In the genomic region with DNA sequence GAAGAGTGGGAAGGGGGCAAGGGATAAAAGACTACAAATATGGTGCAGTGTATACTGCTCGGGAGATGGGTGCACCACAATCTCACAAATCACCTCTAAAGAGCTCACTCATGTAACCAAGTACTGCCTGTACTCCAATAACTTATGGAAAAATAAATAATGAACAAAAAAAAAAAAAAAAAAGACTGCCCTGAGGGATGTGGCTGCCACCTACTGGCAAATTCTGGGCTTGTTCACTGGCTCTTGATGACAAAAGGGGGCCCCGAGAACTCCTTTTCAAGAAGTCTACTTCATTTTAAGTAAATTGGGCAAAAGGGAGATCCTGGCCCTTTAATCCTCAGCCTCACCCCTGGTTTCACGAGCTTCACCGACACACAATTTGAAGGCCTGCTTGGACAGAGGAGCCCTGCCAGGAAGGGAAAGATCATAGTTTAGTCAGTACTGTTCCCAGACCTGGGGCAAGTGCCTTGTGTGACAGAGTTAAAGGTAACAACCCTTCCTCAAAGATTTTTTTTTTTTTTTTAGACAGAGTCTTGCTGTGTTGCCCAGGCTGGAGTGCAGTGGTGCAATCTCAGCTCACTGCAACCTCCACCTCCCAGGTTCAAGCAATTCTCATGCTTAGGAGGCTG, we compare ENCODE assay signal across 8 cellular contexts. TPM values are rescaled to one million over a fixed set of nuclear protein-coding genes. Genes with fewer than 3 reads are reported as not detected.
DNase-seq lines count a peak whose midpoint lies in the region; ATAC-seq, FAIRE-seq and TF ChIP-seq lines count a peak whose summit lies in the region.

No MANE protein-coding gene starts in this region.

- intact Hi-C loops in HepG2 (cut with micrococcal nuclease; ENCODE audit: unreplicated experiment): no loop called here

- POLR2A ChIA-PET in HEK293T (lab: Yijun Ruan, JAX) (no interaction called here), HepG2 (lab: Yijun Ruan, JAX) (no interaction called here)
- POLR2A ChIA-PET in activated CD4-positive, alpha-beta memory T cell treated with anti-CD3 and anti-CD28 coated beads, Interleukin-2, amount 10 ng/mL, durations not matched to agents 7 days and 5 days (lab: Charles Lee): interaction anchor here (1.2 kb wide), 1 partner anchor 182 kb away, joined by 3 read pairs; the partner anchor contains the start of gene GLI1

- no peak for TF ChIP-seq RAD21 in HepG2 (CRISPR knock-in tag; IDR thresholded peaks at IDR 0.05)

- peak; percentile 25; the same call in 1 of the 3 replicates for ATAC-seq in HepG2
- no peak for ATAC-seq in HG03460 (IDR thresholded peaks at IDR 0.05; ENCODE audit: unreplicated experiment)
- no peak for ATAC-seq in HG03469 (IDR thresholded peaks at IDR 0.05; ENCODE audit: unreplicated experiment)

- H3K27me3 ChIP-seq in HepG2 (ENCODE audit: control insufficient read depth in 1 of 2, insufficient read depth in 2 of 2, low read length in 2 of 2): no peaks in the 10 kb centered on the region

- TF ChIP-seq EP300 in HepG2 (IDR thresholded peaks at IDR 0.05; ENCODE audit: low read depth in 2 of 2, low read length in 2 of 2) (no peak), HepG2 (CRISPR knock-in tag; IDR thresholded peaks at IDR 0.05; ENCODE audit: borderline replicate concordance) (no peak)

- no peaks in the 10 kb centered on the region for H3K27me3 Mint-ChIP-seq in activated CD4-positive, alpha-beta memory T cell treated with anti-CD3 and anti-CD28 coated beads, Interleukin-2, amount 10 ng/mL, durations not matched to agents 7 days and 5 days

- H3K4me3 Mint-ChIP-seq in activated CD4-positive, alpha-beta memory T cell treated with anti-CD3 and anti-CD28 coated beads, Interleukin-2, amount 10 ng/mL, durations not matched to agents 7 days and 5 days: no peak overlapping the region

- DNase-seq in Caki2 (ENCODE audit: low read depth): peak; percentile 38
- DNase-seq in HEK293T (ENCODE audit: extremely low spot score): peak; percentile 43
- DNase-seq in activated CD4-positive, alpha-beta memory T cell treated with anti-CD3 and anti-CD28 coated beads, Interleukin-2, amount 10 ng/mL, durations not matched to agents 7 days and 5 days: peak; percentile 22
- DNase-seq in HepG2 (ENCODE audit: low spot score): peak; percentile 21
- DNase-seq in ureter (ENCODE audit: low spot score): no peak
- DNase-seq in NK-92 (lab: John Stamatoyannopoulos, UW; ENCODE audit: unreplicated experiment): no peak

- no peaks in the 10 kb centered on the region for H3K9me3 ChIP-seq in HepG2 (ENCODE audit: low read length)

- H3K4me3 ChIP-seq in HepG2 (replicated peaks in 1 of 3; ENCODE audit: insufficient read depth in 1 of 3, low read depth in 2 of 3, low read length in 3 of 3): no peak overlapping the region

- H3K4me1 ChIP-seq in HepG2 (ENCODE audit: insufficient read depth, low read length): peaks cover 16% of the 10 kb centered on the region

- no peaks in the 10 kb centered on the region for H3K9me3 Mint-ChIP-seq in activated CD4-positive, alpha-beta memory T cell treated with anti-CD3 and anti-CD28 coated beads, Interleukin-2, amount 10 ng/mL, durations not matched to agents 7 days and 5 days

- no peak overlapping the region for H3K4me2 ChIP-seq in HepG2 (ENCODE audit: low read depth, low read length)

- H4K20me1 ChIP-seq in HepG2 (ENCODE audit: insufficient read depth, low read length): no peaks in the 10 kb centered on the region

- BruUV-seq in HepG2 (replicated peaks; lab: Mats Ljungman, UMichigan): no TSS peak

- FAIRE-seq in HepG2 (lab: Jason Lieb, UNC): no peak

- H3K27ac ChIP-seq in HepG2 (ENCODE audit: extremely low read length, insufficient read depth, low read length): no peak overlapping the region

- H2AFZ ChIP-seq in HepG2 (ENCODE audit: low read length): no peak overlapping the region

- peak; percentile 29; the same call in 1 of the 2 replicates for TF ChIP-seq CTCF in HepG2 (CRISPR knock-in tag; IDR thresholded peaks at IDR 0.05)

- peaks cover 22% of the 10 kb centered on the region for H3K4me1 Mint-ChIP-seq in activated CD4-positive, alpha-beta memory T cell treated with anti-CD3 and anti-CD28 coated beads, Interleukin-2, amount 10 ng/mL, durations not matched to agents 7 days and 5 days

- peaks cover 61% of the 10 kb centered on the region for H3K36me3 Mint-ChIP-seq in activated CD4-positive, alpha-beta memory T cell treated with anti-CD3 and anti-CD28 coated beads, Interleukin-2, amount 10 ng/mL, durations not matched to agents 7 days and 5 days (ENCODE audit: low read depth)

- H3K27ac Mint-ChIP-seq in activated CD4-positive, alpha-beta memory T cell treated with anti-CD3 and anti-CD28 coated beads, Interleukin-2, amount 10 ng/mL, durations not matched to agents 7 days and 5 days: no peak overlapping the region

- H3K79me2 ChIP-seq in HepG2 (ENCODE audit: insufficient read depth, low read length): no peaks in the 10 kb centered on the region

- TF ChIP-seq POLR2A in HepG2 (IDR thresholded peaks at IDR 0.05; ENCODE audit: insufficient read depth in 1 of 2, low read depth in 2 of 2, low read length in 2 of 2): no peak

- CTCF ChIA-PET in HEK293T (lab: Yijun Ruan, JAX) (interaction anchor here (0.6 to 1.3 kb wide), 6 partner anchors 11 to 182 kb away, joined by 3 to 7 read pairs (median 4); partner anchors contain the start of genes GLI1 and INHBE), HepG2 (lab: Yijun Ruan, JAX; ENCODE audit: low intra/inter-chr PET ratio, low total read pairs) (interaction anchor here (1.9 kb wide), 1 partner anchor 13 kb away, joined by 8 read pairs; no protein-coding TSS in a partner anchor)
- CTCF ChIA-PET in activated CD4-positive, alpha-beta memory T cell treated with anti-CD3 and anti-CD28 coated beads, Interleukin-2, amount 10 ng/mL, durations not matched to agents 7 days and 5 days (lab: Charles Lee): interaction anchor here (0.6 to 4.6 kb wide), 13 partner anchors 9 to 976 kb away, joined by 3 to 29 read pairs (median 4); partner anchors contain the start of gene SHMT2

- H3K9ac ChIP-seq in HepG2 (ENCODE audit: insufficient read depth, low read depth, low read length): no peak overlapping the region

- H3K36me3 ChIP-seq in HepG2 (replicated peaks in 1 of 2; ENCODE audit: control insufficient read depth in 1 of 2, insufficient read depth in 2 of 2, low read length in 2 of 2): peaks cover 6 to 34% of the 10 kb centered on the region in 2 experiments; a peak in 4 of 5 replicates

- WGBS in HepG2 (ENCODE audit: low lambda C conversion rate): 90% methylated on average over 4 of the region's 4 CpGs

- in situ Hi-C loops in Caki2 (cut with HindIII; ENCODE audit: low pct_unique_long_range_greater_than_20kb, low sequenced_read_pairs): no loop called here
- in situ Hi-C loops in HepG2 (cut with HindIII; ENCODE audit: extremely low pct_ligation_motif_present, low pct_unique_long_range_greater_than_20kb): no loop called here

RNA-seq across cellular contexts. Expression of gene STAC3, which starts 26.1 kb away (rescaled TPM):
- total RNA-seq in Caki2 (2014; rRNA removed; shearing (Covaris generic); ENCODE audit: low replicate concordance): 0.95 TPM in 1 of 2 replicates, not detected in the other
- total RNA-seq in activated CD4-positive, alpha-beta memory T cell treated with anti-CD3 and anti-CD28 coated beads, Interleukin-2, amount 10 ng/mL, durations not matched to agents 7 days and 5 days: 1 to 10 TPM; 4.1 to 4.5 TPM
- total RNA-seq in HepG2 (2016; rRNA removed; fragmentation: Illumina TruSeq; extraction: Trizol) (0.14 and 0.18 TPM in 2 replicates), ureter (3.0 TPM)
- total RNA-seq in HepG2 (2016; cell fraction: cytosol; rRNA removed; fragmentation: Illumina TruSeq; extraction: Trizol; ENCODE audit: low read depth): not detected in 2 replicates
- total RNA-seq in HepG2 (2016; cell fraction: insoluble cytoplasmic fraction; rRNA removed; fragmentation: Illumina TruSeq; extraction: Trizol): 0.25 and 0.26 TPM in 2 replicates
- total RNA-seq in HepG2 (2016; cell fraction: membrane; rRNA removed; fragmentation: Illumina TruSeq; extraction: Trizol): not detected in 2 replicates
- 0.34 and 0.62 TPM in 2 replicates for total RNA-seq in HepG2 (2016; cell fraction: nucleus; rRNA removed; fragmentation: Illumina TruSeq; extraction: Trizol)
- polyA plus RNA-seq in HepG2 (2011; rRNA removed): 0.22 and 0.27 TPM in 2 replicates
- 0.05 and 0.17 TPM in 2 replicates for polyA plus RNA-seq in HepG2 (2011; cell fraction: cytosol; rRNA removed)
- 1.3 TPM in 2 replicates for polyA plus RNA-seq in HepG2 (2011; cell fraction: nucleus; rRNA removed)
- polyA plus RNA-seq in HepG2 (2012): 0.34 and 0.49 TPM in 2 replicates
- 0.12 TPM in 1 of 2 replicates, not detected in the other for polyA plus RNA-seq in HepG2 (2016; cell fraction: cytosol; fragmentation: Illumina TruSeq; extraction: Trizol; ENCODE audit: low read depth)
- polyA plus RNA-seq in HepG2 (2016; cell fraction: insoluble cytoplasmic fraction; fragmentation: Illumina TruSeq; extraction: Trizol; ENCODE audit: low read depth): 0.19 and 0.38 TPM in 2 replicates
- 0.18 TPM in 1 of 2 replicates, not detected in the other for polyA plus RNA-seq in HepG2 (2016; cell fraction: membrane; fragmentation: Illumina TruSeq; extraction: Trizol; ENCODE audit: low read depth)
- 1.4 and 2.4 TPM in 2 replicates for polyA plus RNA-seq in HepG2 (2016; cell fraction: nucleus; fragmentation: Illumina TruSeq; extraction: Trizol; ENCODE audit: insufficient read depth, low read depth)
- 0.54 TPM in 1 of 2 replicates, not detected in the other for polyA minus RNA-seq in HepG2 (2011; rRNA and poly(A)+ RNA removed; ENCODE audit: low replicate concordance)
- polyA minus RNA-seq in HepG2 (2011; cell fraction: cytosol; rRNA and poly(A)+ RNA removed): not detected in 2 replicates
- 0.99 and 1.3 TPM in 2 replicates for polyA minus RNA-seq in HepG2 (2011; cell fraction: nucleus; rRNA and poly(A)+ RNA removed)

RNA-seq across cellular contexts. Expression of gene SHMT2, which starts 47.5 kb away (rescaled TPM):
- total RNA-seq in Caki2 (2014; rRNA removed; shearing (Covaris generic); ENCODE audit: low replicate concordance): 246 and 291 TPM in 2 replicates
- 100 to 1,000 TPM; 224 to 244 TPM for total RNA-seq in activated CD4-positive, alpha-beta memory T cell treated with anti-CD3 and anti-CD28 coated beads, Interleukin-2, amount 10 ng/mL, durations not matched to agents 7 days and 5 days
- total RNA-seq in HepG2 (2016; rRNA removed; fragmentation: Illumina TruSeq; extraction: Trizol) (181 and 184 TPM in 2 replicates), ureter (97.4 TPM)
- total RNA-seq in HepG2 (2016; cell fraction: cytosol; rRNA removed; fragmentation: Illumina TruSeq; extraction: Trizol; ENCODE audit: low read depth): 34.5 and 40.7 TPM in 2 replicates
- total RNA-seq in HepG2 (2016; cell fraction: insoluble cytoplasmic fraction; rRNA removed; fragmentation: Illumina TruSeq; extraction: Trizol): 185 and 193 TPM in 2 replicates
- total RNA-seq in HepG2 (2016; cell fraction: membrane; rRNA removed; fragmentation: Illumina TruSeq; extraction: Trizol): 86.2 and 91.5 TPM in 2 replicates
- 87.0 and 104 TPM in 2 replicates for total RNA-seq in HepG2 (2016; cell fraction: nucleus; rRNA removed; fragmentation: Illumina TruSeq; extraction: Trizol)
- polyA plus RNA-seq in HepG2 (2011; rRNA removed): 393 and 420 TPM in 2 replicates
- polyA plus RNA-seq in HepG2 (2011; cell fraction: cytosol; rRNA removed): 388 and 543 TPM in 2 replicates
- 527 and 559 TPM in 2 replicates for polyA plus RNA-seq in HepG2 (2011; cell fraction: nucleus; rRNA removed)
- polyA plus RNA-seq in HepG2 (2012): 193 and 317 TPM in 2 replicates
- 47.3 and 51.9 TPM in 2 replicates for polyA plus RNA-seq in HepG2 (2016; cell fraction: cytosol; fragmentation: Illumina TruSeq; extraction: Trizol; ENCODE audit: low read depth)
- polyA plus RNA-seq in HepG2 (2016; cell fraction: insoluble cytoplasmic fraction; fragmentation: Illumina TruSeq; extraction: Trizol; ENCODE audit: low read depth): 228 and 257 TPM in 2 replicates
- 85.7 and 97.2 TPM in 2 replicates for polyA plus RNA-seq in HepG2 (2016; cell fraction: membrane; fragmentation: Illumina TruSeq; extraction: Trizol; ENCODE audit: low read depth)
- polyA plus RNA-seq in HepG2 (2016; cell fraction: nucleus; fragmentation: Illumina TruSeq; extraction: Trizol; ENCODE audit: insufficient read depth, low read depth): 161 and 174 TPM in 2 replicates
- 452 and 685 TPM in 2 replicates for polyA minus RNA-seq in HepG2 (2011; rRNA and poly(A)+ RNA removed; ENCODE audit: low replicate concordance)
- 216 and 224 TPM in 2 replicates for polyA minus RNA-seq in HepG2 (2011; cell fraction: cytosol; rRNA and poly(A)+ RNA removed)
- 130 and 151 TPM in 2 replicates for polyA minus RNA-seq in HepG2 (2011; cell fraction: nucleus; rRNA and poly(A)+ RNA removed)

Comparison
In these comparisons a context has a peak if more than half of its experiments do, and no peak if none do; other contexts are left out.
1. DNase-seq: peak in Caki2 (single experiment), HEK293T (single experiment), activated CD4-positive, alpha-beta memory T cell treated with anti-CD3 and anti-CD28 coated beads, Interleukin-2, amount 10 ng/mL, durations not matched to agents 7 days and 5 days (single experiment) and HepG2 (single experiment); none in ureter (single experiment) and NK-92 (single experiment).